ENCODE assay signal across 8 cellular contexts in genomic region chrX:40933132-40934078, GRCh38.
DNase-seq lines count a peak whose midpoint lies in the region; ATAC-seq and TF ChIP-seq lines count a peak whose summit lies in the region.

No MANE protein-coding gene starts in this region.

- no peaks in the 10 kb centered on the region for H3K9me3 ChIP-seq in BE2C
- no peaks in the 10 kb centered on the region for H3K9me3 ChIP-seq in neutrophil

- no peaks in the 10 kb centered on the region for H3K4me1 ChIP-seq in BE2C
- peaks cover 6 to 8% of the 10 kb centered on the region in 2 experiments for H3K4me1 ChIP-seq in neutrophil (ENCODE audit: control insufficient read depth in 1 of 2, insufficient read depth in 1 of 2, low read depth in 1 of 2, low read length in 1 of 2)

- peak; percentile 38 for TF ChIP-seq POLR2A in erythroblast (IDR thresholded peaks at IDR 0.05; ENCODE audit: low read length)

- H3K27ac ChIP-seq in VCaP (peak overlapping the region; percentile 4; the same call in 1 of the 2 replicates), neutrophil (peak overlapping the region; percentile 50)

- peak overlapping the region; percentile 26; the same call in 1 of the 2 replicates for H3K4me3 ChIP-seq in BE2C (ENCODE audit: low read depth, low read length)
- H3K4me3 ChIP-seq in Jurkat, Clone E6-1 (ENCODE audit: low read length) = 0 out of 2 replicates have a peak overlapping the region, but pooled peaks have one; percentile 2
- H3K4me3 ChIP-seq in neutrophil (ENCODE audit: low read depth in 1 of 2, low read length in 1 of 2) = peak overlapping the region in 1 of 2 experiments; percentile 20

- TF ChIP-seq CTCF in BE2C (IDR thresholded peaks at IDR 0.05; ENCODE audit: low read depth, low read length) = no peak
- no peak for TF ChIP-seq CTCF in VCaP (conservative IDR thresholded peaks at IDR 0.05)
- TF ChIP-seq CTCF in neutrophil (IDR thresholded peaks at IDR 0.05) = no peak

- no peak for ATAC-seq in HG03097 (IDR thresholded peaks at IDR 0.05; ENCODE audit: low FRiP score, unreplicated experiment)
- ATAC-seq in HG02981 (IDR thresholded peaks at IDR 0.05; ENCODE audit: unreplicated experiment) = no peak

- H3K27me3 ChIP-seq in BE2C (no peaks in the 10 kb centered on the region), neutrophil (no peaks in the 10 kb centered on the region)

- H3K36me3 ChIP-seq in BE2C (no peaks in the 10 kb centered on the region), neutrophil (no peaks in the 10 kb centered on the region)

- DNase-seq in BE2C (no peak), erythroblast (lab: John Stamatoyannopoulos, UW) (peak; percentile 70 to 88), GM19240 (ENCODE audit: insufficient read length, low spot score) (no peak)
- DNase-seq in Jurkat, Clone E6-1 (ENCODE audit: low read depth, low spot score) = peak; percentile 34

Comparison
In these comparisons a context has a peak if more than half of its experiments do, and no peak if none do; other contexts are left out.
1. DNase-seq: peak in Jurkat, Clone E6-1 (single experiment) and erythroblast (2 of 2); none in BE2C (single experiment) and GM19240 (single experiment).